ENCODE assay signal across 13 cellular contexts in genomic region chr18:23302852-23303527, GRCh38.
DNase-seq lines count a peak whose midpoint lies in the region; ATAC-seq and TF ChIP-seq lines count a peak whose summit lies in the region.
"Had no signal": no experiment of that assay in that cellular context is flagged by ENCODE, and none has a peak within 500 bp of the region (broad histone marks: within the 10 kb centered on the region; RNA-seq: fewer than 3 reads in every experiment).

No MANE protein-coding gene starts in this region.

- H3K27me3 ChIP-seq in foreskin keratinocyte (no peaks in the 10 kb centered on the region), spleen (replicated peaks in 1 of 7) (no peaks in the 10 kb centered on the region)
- H3K27me3 ChIP-seq in effector memory CD4-positive, alpha-beta T cell (replicated peaks; ENCODE audit: control insufficient read depth, insufficient read depth, low read length, poor library complexity, severe bottlenecking): no peaks in the 10 kb centered on the region
- H3K27me3 ChIP-seq: ovary had no signal

- WGBS in spleen, 5 donors: 62 to 76% (median 65%) methylated on average over 8 of the region's 8 CpGs

- DNase-seq in GM04504 (ENCODE audit: low read depth) (peak; percentile 79), amniotic epithelial cell (ENCODE audit: low read depth) (peak; percentile 95), foreskin keratinocyte (peak; percentile 86 to 93), skeletal muscle cell (ENCODE audit: low read depth) (peak; percentile 74), NCI-H524 treated with DMSO at 0.1 percent for 48 hours (lab: John Stamatoyannopoulos, UW) (no peak), spleen (no peak)
- no peak for DNase-seq in effector memory CD4-positive, alpha-beta T cell
- DNase-seq: activated CD8-positive, alpha-beta memory T cell treated with anti-CD3 and anti-CD28 coated beads, Interleukin-2, amount 50 U/mL, for 48 hours; DMS153; NCI-H510A; ovary; T-helper 1 cell had no signal

- TF ChIP-seq CTCF in foreskin keratinocyte (conservative IDR thresholded peaks at IDR 0.05): no peak
- no peak for TF ChIP-seq CTCF in spleen (IDR thresholded peaks at IDR 0.05 in 8 of 11, conservative IDR thresholded peaks at IDR 0.05 in 3 of 11)

- intact Hi-C loops in spleen (cut with DNase I; ENCODE audit: low total_unique reads): no loop called here

- H3K9me3 ChIP-seq in spleen: no peaks in the 10 kb centered on the region
- H3K9me3 ChIP-seq in effector memory CD4-positive, alpha-beta T cell (ENCODE audit: control insufficient read depth, low read length): no peaks in the 10 kb centered on the region
- H3K9me3 ChIP-seq: ovary had no signal

- peak overlapping the region; percentile 30 for H3K27ac ChIP-seq in foreskin keratinocyte
- peak overlapping the region in 3 of 8 donors; percentile 4 to 45 (median 23) for H3K27ac ChIP-seq in spleen
- H3K27ac ChIP-seq in effector memory CD4-positive, alpha-beta T cell (ENCODE audit: insufficient read depth, low read length, poor library complexity, severe bottlenecking): no peak overlapping the region
- H3K27ac ChIP-seq: ovary had no signal

- no peak for TF ChIP-seq POLR2A in spleen (IDR thresholded peaks at IDR 0.05)

- ATAC-seq in foreskin keratinocyte (peak; percentile 58), GM21447 (IDR thresholded peaks at IDR 0.05; ENCODE audit: unreplicated experiment) (no peak)

- H3K4me3 ChIP-seq in skeletal muscle cell (ENCODE audit: low read depth, low read length): no peak overlapping the region
- no peak overlapping the region for H3K4me3 ChIP-seq in spleen
- no peak overlapping the region for H3K4me3 ChIP-seq in effector memory CD4-positive, alpha-beta T cell (ENCODE audit: insufficient read depth, low read depth, low read length, poor library complexity, severe bottlenecking)
- H3K4me3 ChIP-seq: ovary had no signal

- peaks cover 0 to 3% (median 0%) of the 10 kb centered on the region in 6 donors for H3K36me3 ChIP-seq in spleen
- no peaks in the 10 kb centered on the region for H3K36me3 ChIP-seq in effector memory CD4-positive, alpha-beta T cell (ENCODE audit: control insufficient read depth, insufficient read depth, low read length)
- H3K36me3 ChIP-seq: ovary had no signal

- peaks cover 19% of the 10 kb centered on the region for H3K4me1 ChIP-seq in foreskin keratinocyte
- H3K4me1 ChIP-seq in spleen: peaks cover under 1 to 25% (median 13%) of the 10 kb centered on the region in 6 donors
- peaks cover 3% of the 10 kb centered on the region for H3K4me1 ChIP-seq in effector memory CD4-positive, alpha-beta T cell (ENCODE audit: control insufficient read depth, insufficient read depth, low read length, poor library complexity, severe bottlenecking)

Comparison
In these comparisons a context has a peak if more than half of its experiments do, and no peak if none do; other contexts are left out.
1. DNase-seq: peak in GM04504 (single experiment), amniotic epithelial cell (single experiment), foreskin keratinocyte (2 of 2) and skeletal muscle cell (single experiment); none in NCI-H524 treated with DMSO at 0.1 percent for 48 hours (single experiment), spleen (single experiment) and effector memory CD4-positive, alpha-beta T cell (0 of 3).